In the genomic region with DNA sequence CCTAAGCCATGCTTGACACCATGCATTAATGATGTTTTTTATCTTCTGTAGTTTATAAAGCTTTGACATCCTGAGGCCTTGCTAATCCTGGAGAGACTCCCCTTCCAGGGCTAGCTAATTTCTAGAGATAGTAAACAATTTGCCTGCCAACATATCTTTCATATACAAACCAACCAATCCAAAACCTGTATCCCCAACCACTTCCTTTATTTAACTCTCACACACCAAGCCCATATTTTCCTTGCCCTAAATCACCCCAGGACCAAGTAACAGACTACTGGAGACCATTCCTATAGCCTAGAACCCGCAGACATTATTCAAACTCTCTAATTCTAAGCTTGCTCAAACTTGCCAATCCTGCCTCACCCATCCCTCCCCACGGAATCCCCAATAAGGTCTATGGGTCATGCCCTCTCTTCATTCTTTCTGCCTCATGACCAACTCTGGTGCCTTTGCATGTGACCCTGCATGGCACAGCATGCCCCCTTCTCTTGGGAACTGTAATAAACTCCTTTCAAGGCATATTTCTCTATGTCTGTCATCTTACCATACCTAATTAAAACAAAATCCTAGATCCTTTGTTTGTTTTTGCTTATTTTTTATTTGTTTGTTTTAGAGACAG, we compare ENCODE assay signal across 15 cellular contexts.
DNase-seq lines count a peak whose midpoint lies in the region; ATAC-seq and TF ChIP-seq lines count a peak whose summit lies in the region.
"Had no signal": no experiment of that assay in that cellular context is flagged by ENCODE, and none has a peak within 500 bp of the region (broad histone marks: within the 10 kb centered on the region; RNA-seq: fewer than 3 reads in every experiment).

No MANE protein-coding gene starts in this region.

- TF ChIP-seq CTCF in LNCaP clone FGC (IDR thresholded peaks at IDR 0.05; ENCODE audit: control insufficient read depth, extremely low read depth, insufficient read depth) (no peak), nephron progenitor cell (IDR thresholded peaks at IDR 0.05) (no peak), chondrocyte (IDR thresholded peaks at IDR 0.05) (no peak)

- H3K9me3 ChIP-seq in BLaER1 treated with 17β-estradiol and CSF1 and Interleukin-3, amounts not matched to agents 10 nM and 100 nM (replicated peaks in 1 of 11): peaks cover 2 to 9% (median 7%) of the 10 kb centered on the region in 11 experiments; a peak in 19 of 22 replicates
- H3K9me3 ChIP-seq in CD8-positive, alpha-beta memory T cell (ENCODE audit: low read length): no peaks in the 10 kb centered on the region
- H3K9me3 ChIP-seq: Caco-2 had no signal

- peaks cover 7% of the 10 kb centered on the region for H3K27me3 Mint-ChIP-seq in nephron progenitor cell (ENCODE audit: low read depth, poor library complexity)
- H3K27me3 Mint-ChIP-seq in CD8-positive, alpha-beta memory T cell: peaks cover 26 to 66% of the 10 kb centered on the region in 2 donors
- H3K27me3 Mint-ChIP-seq in chondrocyte (ENCODE audit: low read depth): peaks cover 3% of the 10 kb centered on the region
- peaks cover 44% of the 10 kb centered on the region for H3K27me3 Mint-ChIP-seq in stimulated activated naive CD8-positive, alpha-beta T cell treated with anti-CD3 and anti-CD28 coated beads, Interleukin-15, amount 100 ng/mL, for 72 hours

- H3K36me3 Mint-ChIP-seq in nephron progenitor cell (ENCODE audit: low read depth) (no peaks in the 10 kb centered on the region), chondrocyte (ENCODE audit: low read depth) (no peaks in the 10 kb centered on the region)
- H3K36me3 Mint-ChIP-seq in CD8-positive, alpha-beta memory T cell: peaks cover 0 to 13% (median 0%) of the 10 kb centered on the region in 3 donors

- ATAC-seq in GM18870 (IDR thresholded peaks at IDR 0.05; ENCODE audit: unreplicated experiment): no peak
- ATAC-seq in stimulated activated naive CD8-positive, alpha-beta T cell treated with anti-CD3 and anti-CD28 coated beads, Interleukin-15, amount 100 ng/mL, for 72 hours: no peak
- ATAC-seq: activated CD4-positive, CD25-positive, alpha-beta regulatory T cell treated with anti-CD3 and anti-CD28 coated beads, Interleukin-2, amount 50 U/mL, for 24 hours; stimulated activated naive CD8-positive, alpha-beta T cell treated with anti-CD3 and anti-CD28 coated beads, Interleukin-15, Interleukin-2, amounts not matched to agents 100 U/mL and 50 U/mL, for 24 hours had no signal

- H4K20me1 ChIP-seq in BLaER1 treated with 17β-estradiol and CSF1 and Interleukin-3, amounts not matched to agents 10 nM and 100 nM: no peaks in the 10 kb centered on the region

- POLR2A ChIA-PET in CD8-positive, alpha-beta memory T cell (lab: Charles Lee): no interaction called here

- no peak overlapping the region for H3K4me3 ChIP-seq in BLaER1 treated with 17β-estradiol and CSF1 and Interleukin-3, amounts not matched to agents 10 nM and 100 nM
- no peak overlapping the region for H3K4me3 ChIP-seq in LNCaP clone FGC (ENCODE audit: low read depth, low read length)
- H3K4me3 ChIP-seq in CD8-positive, alpha-beta memory T cell (ENCODE audit: low read length): no peak overlapping the region

- H3K27ac ChIP-seq in BLaER1 treated with 17β-estradiol and CSF1 and Interleukin-3, amounts not matched to agents 10 nM and 100 nM: peak overlapping the region in 5 of 11 experiments; percentile 33 to 74 (median 56); a peak in 8 of 22 replicates
- H3K27ac ChIP-seq in cingulate gyrus (ENCODE audit: low read depth, low read length): peak overlapping the region; percentile 33
- H3K27ac ChIP-seq in CD8-positive, alpha-beta memory T cell (ENCODE audit: low read depth, low read length): no peak overlapping the region

- peaks cover 0 to 23% (median 10%) of the 10 kb centered on the region in 10 experiments; a peak in 11 of 20 replicates for H3K4me1 ChIP-seq in BLaER1 treated with 17β-estradiol and CSF1 and Interleukin-3, amounts not matched to agents 10 nM and 100 nM
- no peaks in the 10 kb centered on the region for H3K4me1 ChIP-seq in CD8-positive, alpha-beta memory T cell (ENCODE audit: insufficient read depth, low read length)

- H3K27ac Mint-ChIP-seq in nephron progenitor cell: peak overlapping the region; percentile 9
- peak overlapping the region in 1 of 8 donors; percentile 55 for H3K27ac Mint-ChIP-seq in CD8-positive, alpha-beta memory T cell
- no peak overlapping the region for H3K27ac Mint-ChIP-seq in chondrocyte (ENCODE audit: unreplicated experiment)
- H3K27ac Mint-ChIP-seq in stimulated activated naive CD8-positive, alpha-beta T cell treated with anti-CD3 and anti-CD28 coated beads, Interleukin-15, amount 100 ng/mL, for 72 hours: no peak overlapping the region
- H3K27ac Mint-ChIP-seq: activated T-helper 1 cell treated with anti-CD3 and anti-CD28 coated beads, Interleukin-12 subunit alpha, Interleukin-12 subunit beta, Interleukin-2, Interleukin-4 antibody, amounts not matched to agents 30 ng/mL and 10 ng/mL and 1 ng/mL, durations not matched to agents 14 hours and 24 hours and 36 hours; endodermal cell; IgD-negative memory B cell had no signal

- H3K9me3 Mint-ChIP-seq in nephron progenitor cell: peaks cover 9% of the 10 kb centered on the region
- peaks cover 2 to 10% (median 4%) of the 10 kb centered on the region in 5 donors for H3K9me3 Mint-ChIP-seq in CD8-positive, alpha-beta memory T cell
- peaks cover 2% of the 10 kb centered on the region for H3K9me3 Mint-ChIP-seq in chondrocyte (ENCODE audit: low read depth)
- peaks cover 0 to 9% of the 10 kb centered on the region in 2 donors for H3K9me3 Mint-ChIP-seq in stimulated activated naive CD8-positive, alpha-beta T cell treated with anti-CD3 and anti-CD28 coated beads, Interleukin-15, amount 100 ng/mL, for 72 hours
- H3K9me3 Mint-ChIP-seq: activated T-helper 1 cell treated with anti-CD3 and anti-CD28 coated beads, Interleukin-12 subunit alpha, Interleukin-12 subunit beta, Interleukin-2, Interleukin-4 antibody, amounts not matched to agents 30 ng/mL and 10 ng/mL and 1 ng/mL, durations not matched to agents 14 hours and 24 hours and 36 hours had no signal

- H3K4me2 ChIP-seq in BLaER1 treated with 17β-estradiol and CSF1 and Interleukin-3, amounts not matched to agents 10 nM and 100 nM: peak overlapping the region in 6 of 11 experiments; percentile 5 to 79 (median 64); a peak in 11 of 22 replicates

- H3K36me3 ChIP-seq in BLaER1 treated with 17β-estradiol and CSF1 and Interleukin-3, amounts not matched to agents 10 nM and 100 nM: no peaks in the 10 kb centered on the region
- no peaks in the 10 kb centered on the region for H3K36me3 ChIP-seq in CD8-positive, alpha-beta memory T cell (ENCODE audit: insufficient read depth, low read length)

- DNase-seq in LNCaP clone FGC (ENCODE audit: low read depth) (peak; percentile 39), nephron progenitor cell (no peak), chondrocyte (ENCODE audit: low spot score) (no peak)
- DNase-seq in CD8-positive, alpha-beta memory T cell: no peak
- DNase-seq in stimulated activated naive CD8-positive, alpha-beta T cell treated with anti-CD3 and anti-CD28 coated beads, Interleukin-15, amount 100 ng/mL, for 72 hours: no peak
- DNase-seq: NCI-H1092 treated with DMSO at 0.1 percent for 48 hours; stimulated activated naive CD8-positive, alpha-beta T cell treated with anti-CD3 and anti-CD28 coated beads, Interleukin-15, Interleukin-2, amounts not matched to agents 100 U/mL and 50 U/mL, for 24 hours had no signal

- H3K4me3 Mint-ChIP-seq in nephron progenitor cell: peak overlapping the region; percentile 2
- no peak overlapping the region for H3K4me3 Mint-ChIP-seq in CD8-positive, alpha-beta memory T cell
- no peak overlapping the region for H3K4me3 Mint-ChIP-seq in chondrocyte (ENCODE audit: unreplicated experiment)
- H3K4me3 Mint-ChIP-seq in stimulated activated naive CD8-positive, alpha-beta T cell treated with anti-CD3 and anti-CD28 coated beads, Interleukin-15, amount 100 ng/mL, for 72 hours: no peak overlapping the region
- H3K4me3 Mint-ChIP-seq: activated T-helper 1 cell treated with anti-CD3 and anti-CD28 coated beads, Interleukin-12 subunit alpha, Interleukin-12 subunit beta, Interleukin-2, Interleukin-4 antibody, amounts not matched to agents 30 ng/mL and 10 ng/mL and 1 ng/mL, durations not matched to agents 14 hours and 24 hours and 36 hours; endodermal cell; IgD-negative memory B cell had no signal

- no peaks in the 10 kb centered on the region for H3K27me3 ChIP-seq in BLaER1 treated with 17β-estradiol and CSF1 and Interleukin-3, amounts not matched to agents 10 nM and 100 nM
- H3K27me3 ChIP-seq in CD8-positive, alpha-beta memory T cell (ENCODE audit: insufficient read depth, low read length, poor library complexity, severe bottlenecking): peaks cover 15% of the 10 kb centered on the region

- H3K9ac ChIP-seq in BLaER1 treated with 17β-estradiol and CSF1 and Interleukin-3, amounts not matched to agents 10 nM and 100 nM: peak overlapping the region in 1 of 11 experiments; percentile 55; a peak in 2 of 22 replicates

- CTCF ChIA-PET in CD8-positive, alpha-beta memory T cell (lab: Charles Lee): no interaction called here

- peaks cover 33% of the 10 kb centered on the region for H3K4me1 Mint-ChIP-seq in nephron progenitor cell
- no peaks in the 10 kb centered on the region for H3K4me1 Mint-ChIP-seq in CD8-positive, alpha-beta memory T cell
- peaks cover 34% of the 10 kb centered on the region for H3K4me1 Mint-ChIP-seq in chondrocyte (ENCODE audit: low read depth)
- H3K4me1 Mint-ChIP-seq in stimulated activated naive CD8-positive, alpha-beta T cell treated with anti-CD3 and anti-CD28 coated beads, Interleukin-15, amount 100 ng/mL, for 72 hours: no peaks in the 10 kb centered on the region
- H3K4me1 Mint-ChIP-seq: IgD-negative memory B cell had no signal
